Comparison of ENCODE assay signal across 24 cellular contexts in the genomic region with DNA sequence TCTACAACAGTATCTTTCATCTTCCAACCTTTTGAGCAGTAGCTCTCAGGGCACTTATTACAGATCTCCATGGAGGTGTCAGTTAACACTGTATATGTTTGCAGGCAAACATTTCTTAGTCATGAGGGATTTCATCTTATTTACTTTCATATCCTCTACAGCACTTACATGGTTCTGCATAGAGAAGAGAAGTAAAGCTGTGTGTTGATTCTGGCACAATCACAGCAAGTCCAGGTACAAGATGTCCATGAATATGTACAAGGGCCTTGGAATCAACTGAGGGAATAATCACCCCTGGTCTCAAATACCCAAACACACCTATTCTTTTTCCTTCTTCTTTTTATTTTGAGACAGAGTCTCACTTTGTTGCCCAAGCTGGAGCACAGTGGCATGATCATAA.
"Had no signal": no experiment of that assay in that cellular context is flagged by ENCODE, and none has a peak within 500 bp of the region (broad histone marks: within the 10 kb centered on the region; RNA-seq: fewer than 3 reads in every experiment).

No MANE protein-coding gene starts in this region.

- H3K4me3 Mint-ChIP-seq: dendritic cell treated with granulocyte-macrophage colony-stimulating factor and Interleukin-4, amounts not matched to agents 40 ng/mL and 50 ng/mL, for 4 days; effector memory CD8-positive, alpha-beta T cell; endodermal cell; mesothelial cell of epicardium; naive B cell had no signal

- H3K36me3 ChIP-seq: colonic mucosa, esophagus squamous epithelium, gastrocnemius medialis, heart right ventricle, left ventricle myocardium inferior, lower lobe of right lung had no signal

- H3K4me3 ChIP-seq: colonic mucosa, esophagus squamous epithelium, gastrocnemius medialis, heart right ventricle, left ventricle myocardium inferior, lower lobe of right lung, mucosa of descending colon had no signal

- H3K27ac ChIP-seq: colonic mucosa, epithelial cell of prostate, esophagus squamous epithelium, gastrocnemius medialis, heart right ventricle, left ventricle myocardium inferior, lower lobe of right lung had no signal

- H3K27me3 ChIP-seq: colonic mucosa, esophagus squamous epithelium, gastrocnemius medialis had no signal

- H3K9me3 ChIP-seq: colonic mucosa, esophagus squamous epithelium, gastrocnemius medialis, lower lobe of right lung, mucosa of descending colon had no signal

- H3K4me1 Mint-ChIP-seq: endodermal cell, mesothelial cell of epicardium, naive B cell had no signal

- H3K36me3 Mint-ChIP-seq: mesothelial cell of epicardium, naive B cell had no signal

- H3K9me3 Mint-ChIP-seq: effector memory CD8-positive, alpha-beta T cell had no signal

- DNase-seq: colonic mucosa; cortex of kidney; effector CD8-positive, alpha-beta T cell; effector memory CD8-positive, alpha-beta T cell; endodermal cell; erythroblast; esophagus squamous epithelium; foreskin fibroblast; foreskin melanocyte; gastrocnemius medialis; glutamatergic neuron; head of caudate nucleus; heart right ventricle; hippocampal formation; left cardiac atrium; left ventricle myocardium inferior; lower lobe of right lung; mesenchymal stem cell; mucosa of descending colon; naive B cell had no signal

- H3K27me3 Mint-ChIP-seq: dendritic cell treated with granulocyte-macrophage colony-stimulating factor and Interleukin-4, amounts not matched to agents 40 ng/mL and 50 ng/mL, for 4 days had no signal

- ATAC-seq: effector memory CD8-positive, alpha-beta T cell; esophagus mucosa; gastrocnemius medialis; heart right ventricle; left cardiac atrium; lower lobe of right lung; mucosa of descending colon had no signal

- H3K4me1 ChIP-seq: colonic mucosa, esophagus squamous epithelium, gastrocnemius medialis, heart right ventricle, left ventricle myocardium inferior, lower lobe of right lung had no signal

- H3K27ac Mint-ChIP-seq: dendritic cell treated with granulocyte-macrophage colony-stimulating factor and Interleukin-4, amounts not matched to agents 40 ng/mL and 50 ng/mL, for 4 days; effector memory CD8-positive, alpha-beta T cell; endodermal cell; mesothelial cell of epicardium; naive B cell had no signal
